In the genomic region with DNA sequence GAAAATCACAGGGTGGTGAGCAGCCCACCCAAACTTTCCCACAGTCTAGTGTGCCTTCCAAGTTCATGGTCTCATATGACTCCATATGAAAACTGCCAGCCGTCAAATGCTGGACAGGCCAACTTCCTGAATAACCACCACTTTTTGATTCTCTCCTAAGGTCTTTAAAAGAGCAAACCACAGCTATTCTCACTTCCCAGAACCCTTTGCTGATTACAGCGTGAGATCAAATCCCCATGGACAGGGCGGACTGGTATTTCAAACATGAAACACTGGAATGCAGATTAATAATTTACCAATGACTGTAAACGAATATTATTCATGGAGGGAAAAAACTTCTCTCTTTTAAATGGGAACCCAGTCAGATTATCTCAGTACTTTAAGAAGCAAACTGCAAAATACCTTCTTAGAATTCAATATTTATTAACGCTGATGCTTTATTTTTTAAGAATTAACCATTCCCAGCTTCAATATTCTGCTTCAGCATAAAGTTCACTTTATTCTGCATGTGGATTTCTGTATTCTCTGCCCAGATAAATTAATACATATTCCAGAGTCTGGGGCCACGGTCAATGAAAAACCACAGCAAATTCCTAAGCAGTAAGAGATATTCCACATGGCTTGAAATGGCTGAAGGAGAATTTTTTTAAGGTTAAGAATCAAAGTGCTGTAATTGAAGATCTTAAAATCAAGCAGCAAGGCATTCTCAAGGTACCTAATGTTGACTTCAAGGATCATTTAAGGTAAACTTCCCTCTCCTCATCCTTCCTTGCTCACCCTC, we compare ENCODE assay signal across 10 cellular contexts. TPM values are rescaled to one million over a fixed set of nuclear protein-coding genes. Genes with fewer than 3 reads are reported as not detected.
DNase-seq lines count a peak whose midpoint lies in the region; TF ChIP-seq lines count a peak whose summit lies in the region.
"Had no signal": no experiment of that assay in that cellular context is flagged by ENCODE, and none has a peak within 500 bp of the region (broad histone marks: within the 10 kb centered on the region; RNA-seq: fewer than 3 reads in every experiment).

No MANE protein-coding gene starts in this region.

- H3K9ac ChIP-seq in MM.1S (ENCODE audit: low read length), result no peak overlapping the region
- no peak overlapping the region for H3K9ac ChIP-seq in neural progenitor cell

- H3K4me1 Mint-ChIP-seq in neural progenitor cell, result peaks cover 33% of the 10 kb centered on the region
- peaks cover 17% of the 10 kb centered on the region for H3K4me1 Mint-ChIP-seq in activated T-helper 1 cell treated with anti-CD3 and anti-CD28 coated beads, Interleukin-12 subunit alpha, Interleukin-12 subunit beta, Interleukin-2, Interleukin-4 antibody, amounts not matched to agents 30 ng/mL and 10 ng/mL and 1 ng/mL, durations not matched to agents 14 hours and 24 hours and 36 hours (ENCODE audit: low read depth)

- H3K27me3 ChIP-seq in MM.1S (replicated peaks; ENCODE audit: insufficient read depth, low read length) (peaks cover 9% of the 10 kb centered on the region; the same call in 1 of the 2 replicates), neural progenitor cell (no peaks in the 10 kb centered on the region)

- H2AFZ ChIP-seq in MM.1S (ENCODE audit: low read length), result no peak overlapping the region
- no peak overlapping the region for H2AFZ ChIP-seq in neural progenitor cell (replicated peaks)

- no peak overlapping the region for H3K27ac Mint-ChIP-seq in neural progenitor cell
- H3K27ac Mint-ChIP-seq in activated T-helper 1 cell treated with anti-CD3 and anti-CD28 coated beads, Interleukin-12 subunit alpha, Interleukin-12 subunit beta, Interleukin-2, Interleukin-4 antibody, amounts not matched to agents 30 ng/mL and 10 ng/mL and 1 ng/mL, durations not matched to agents 14 hours and 24 hours and 36 hours, result no peak overlapping the region

- no peaks in the 10 kb centered on the region for H3K36me3 Mint-ChIP-seq in neural progenitor cell
- no peaks in the 10 kb centered on the region for H3K36me3 Mint-ChIP-seq in activated T-helper 1 cell treated with anti-CD3 and anti-CD28 coated beads, Interleukin-12 subunit alpha, Interleukin-12 subunit beta, Interleukin-2, Interleukin-4 antibody, amounts not matched to agents 30 ng/mL and 10 ng/mL and 1 ng/mL, durations not matched to agents 14 hours and 24 hours and 36 hours (ENCODE audit: low read depth)

- H3K79me2 ChIP-seq in MM.1S (ENCODE audit: low read length) (no peaks in the 10 kb centered on the region), neural progenitor cell (ENCODE audit: low read depth) (peaks cover 6% of the 10 kb centered on the region)

- DNase-seq in DMS53 (lab: John Stamatoyannopoulos, UW) (peak; percentile 57), RPMI7951 (ENCODE audit: low read depth) (peak; percentile 27), hepatic stellate cell (ENCODE audit: low spot score) (peak; percentile 82), skeletal muscle cell (ENCODE audit: low read depth) (peak; percentile 68), MM.1S (no peak), pons (ENCODE audit: low spot score) (no peak), neural progenitor cell (ENCODE audit: low spot score) (no peak)
- DNase-seq in activated T-helper 1 cell treated with anti-CD3 and anti-CD28 coated beads, Interleukin-12 subunit alpha, Interleukin-12 subunit beta, Interleukin-2, Interleukin-4 antibody, amounts not matched to agents 30 ng/mL and 10 ng/mL and 1 ng/mL, durations not matched to agents 14 hours and 24 hours and 36 hours (ENCODE audit: low spot score), result no peak
- DNase-seq: activated naive CD4-positive, alpha-beta T cell treated with anti-CD3 and anti-CD28 coated beads, Interleukin-2, amount 50 U/mL, for 16 hours; NCI-H1417 treated with DMSO at 0.1 percent for 48 hours had no signal

- intact Hi-C loops in activated T-helper 1 cell treated with anti-CD3 and anti-CD28 coated beads, Interleukin-12 subunit alpha, Interleukin-12 subunit beta, Interleukin-2, Interleukin-4 antibody, amounts not matched to agents 30 ng/mL and 10 ng/mL and 1 ng/mL, durations not matched to agents 14 hours and 24 hours and 36 hours (cut with micrococcal nuclease), result no loop called here

- no peaks in the 10 kb centered on the region for H3K9me3 Mint-ChIP-seq in neural progenitor cell
- no peaks in the 10 kb centered on the region for H3K9me3 Mint-ChIP-seq in activated T-helper 1 cell treated with anti-CD3 and anti-CD28 coated beads, Interleukin-12 subunit alpha, Interleukin-12 subunit beta, Interleukin-2, Interleukin-4 antibody, amounts not matched to agents 30 ng/mL and 10 ng/mL and 1 ng/mL, durations not matched to agents 14 hours and 24 hours and 36 hours

- no peaks in the 10 kb centered on the region for H3K36me3 ChIP-seq in MM.1S (replicated peaks; ENCODE audit: insufficient read depth, low read length)
- H3K36me3 ChIP-seq in neural progenitor cell, result no peaks in the 10 kb centered on the region

- no peaks in the 10 kb centered on the region for H3K4me1 ChIP-seq in MM.1S (ENCODE audit: low read length)
- H3K4me1 ChIP-seq in neural progenitor cell, result peaks cover 8% of the 10 kb centered on the region

- H3K4me3 ChIP-seq in skeletal muscle cell (ENCODE audit: low read depth, low read length), result no peak overlapping the region
- no peak overlapping the region for H3K4me3 ChIP-seq in MM.1S (ENCODE audit: low read length)
- no peak overlapping the region for H3K4me3 ChIP-seq in neural progenitor cell

- H3K9me3 ChIP-seq in MM.1S (replicated peaks; ENCODE audit: insufficient read depth, low read length) (no peaks in the 10 kb centered on the region), neural progenitor cell (ENCODE audit: low read depth) (no peaks in the 10 kb centered on the region)

- H4K20me1 ChIP-seq in MM.1S (ENCODE audit: insufficient read depth, low read length) (no peaks in the 10 kb centered on the region), neural progenitor cell (ENCODE audit: low read depth) (peaks cover 10% of the 10 kb centered on the region)

- TF ChIP-seq CTCF in MM.1S (IDR thresholded peaks at IDR 0.05; ENCODE audit: low read length) (no peak), neural progenitor cell (IDR thresholded peaks at IDR 0.05) (no peak)

- H3K4me2 ChIP-seq in MM.1S (ENCODE audit: low read depth, low read length), result no peak overlapping the region
- no peak overlapping the region for H3K4me2 ChIP-seq in neural progenitor cell

- no peaks in the 10 kb centered on the region for H3K27me3 Mint-ChIP-seq in neural progenitor cell (ENCODE audit: insufficient read depth, low read depth)
- H3K27me3 Mint-ChIP-seq in activated T-helper 1 cell treated with anti-CD3 and anti-CD28 coated beads, Interleukin-12 subunit alpha, Interleukin-12 subunit beta, Interleukin-2, Interleukin-4 antibody, amounts not matched to agents 30 ng/mL and 10 ng/mL and 1 ng/mL, durations not matched to agents 14 hours and 24 hours and 36 hours (ENCODE audit: insufficient read depth), result peaks cover 10% of the 10 kb centered on the region

- H3F3A ChIP-seq in MM.1S (ENCODE audit: insufficient read depth, low read length) (no peaks in the 10 kb centered on the region), neural progenitor cell (ENCODE audit: low read depth) (no peaks in the 10 kb centered on the region)

- H3K9me2 ChIP-seq in MM.1S (replicated peaks; ENCODE audit: insufficient read depth, low read length), result no peaks in the 10 kb centered on the region

- H3K4me3 Mint-ChIP-seq in neural progenitor cell, result no peak overlapping the region
- no peak overlapping the region for H3K4me3 Mint-ChIP-seq in activated T-helper 1 cell treated with anti-CD3 and anti-CD28 coated beads, Interleukin-12 subunit alpha, Interleukin-12 subunit beta, Interleukin-2, Interleukin-4 antibody, amounts not matched to agents 30 ng/mL and 10 ng/mL and 1 ng/mL, durations not matched to agents 14 hours and 24 hours and 36 hours

- H3K27ac ChIP-seq in MM.1S (ENCODE audit: low read length), result no peak overlapping the region
- no peak overlapping the region for H3K27ac ChIP-seq in neural progenitor cell

RNA-seq across cellular contexts. Expression of a gene that starts 42.9 kb away (rescaled TPM):
- 55.2 and 81.3 TPM in 2 replicates for total RNA-seq in RPMI7951 (2014; rRNA removed; shearing (Covaris generic))
- 39.9 and 49.7 TPM in 2 replicates for total RNA-seq in neural progenitor cell (ENCODE audit: low replicate concordance)
- total RNA-seq in activated T-helper 1 cell treated with anti-CD3 and anti-CD28 coated beads, Interleukin-12 subunit alpha, Interleukin-12 subunit beta, Interleukin-2, Interleukin-4 antibody, amounts not matched to agents 30 ng/mL and 10 ng/mL and 1 ng/mL, durations not matched to agents 14 hours and 24 hours and 36 hours, result 33.3 and 33.6 TPM in 2 replicates

Comparison
In these comparisons a context has a peak if more than half of its experiments do, and no peak if none do; other contexts are left out.
1. DNase-seq: peak in DMS53 (single experiment), RPMI7951 (single experiment), hepatic stellate cell (single experiment) and skeletal muscle cell (single experiment); none in MM.1S (single experiment), pons (single experiment), neural progenitor cell (single experiment) and activated T-helper 1 cell treated with anti-CD3 and anti-CD28 coated beads, Interleukin-12 subunit alpha, Interleukin-12 subunit beta, Interleukin-2, Interleukin-4 antibody, amounts not matched to agents 30 ng/mL and 10 ng/mL and 1 ng/mL, durations not matched to agents 14 hours and 24 hours and 36 hours (single experiment).